1 cellular context compared by ENCODE assay signal in the genomic region with DNA sequence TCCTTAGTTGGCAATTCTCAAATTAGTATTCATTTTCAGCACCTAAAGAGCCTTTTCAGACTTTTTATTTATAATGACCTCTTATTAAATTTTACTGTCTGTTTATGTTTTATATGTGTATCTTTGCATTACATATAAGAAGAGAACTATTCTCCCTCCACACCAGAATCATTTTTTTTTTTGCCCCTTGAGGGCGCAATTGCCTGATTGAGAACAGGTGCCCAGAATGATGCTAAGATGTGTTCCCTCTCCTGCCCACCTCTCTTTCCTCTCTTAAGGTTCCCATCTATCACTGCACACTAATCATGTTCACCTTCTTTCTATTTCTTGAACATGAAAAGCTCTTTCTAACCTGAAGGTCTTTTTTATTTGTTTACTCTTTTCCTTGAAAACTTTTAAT.
TF ChIP-seq lines count a peak whose summit lies in the region.

No MANE protein-coding gene starts in this region.

TF ChIP-seq in H1, 55 proteins besides CTCF, POLR2A, EP300 and RAD21 (continued from another document):
- no peak for TF ChIP-seq CHD7 (IDR thresholded peaks at IDR 0.05; ENCODE audit: insufficient replicate concordance, low read length)
- no peak for TF ChIP-seq TAF1 (IDR thresholded peaks at IDR 0.05; ENCODE audit: low read depth, low read length)
- no peak for TF ChIP-seq JUND (IDR thresholded peaks at IDR 0.05; ENCODE audit: low read length)
TF ChIP-seq in H1: peak in this region for 0.
